14 cellular contexts compared by ENCODE assay signal in genomic region chr3:4426261-4426781, GRCh38. TPM values are rescaled to one million over a fixed set of nuclear protein-coding genes. Genes with fewer than 3 reads are reported as not detected.
DNase-seq lines count a peak whose midpoint lies in the region; ATAC-seq lines count a peak whose summit lies in the region.
"Had no signal": no experiment of that assay in that cellular context is flagged by ENCODE, and none has a peak within 500 bp of the region (broad histone marks: within the 10 kb centered on the region; RNA-seq: fewer than 3 reads in every experiment).

No MANE protein-coding gene starts in this region.

- no peaks in the 10 kb centered on the region for H3K27me3 Mint-ChIP-seq in activated T-cell treated with anti-CD3 and anti-CD28 coated beads, Interleukin-2, amount 50 U/mL, for 72 hours (ENCODE audit: low read depth)

- H3K4me3 Mint-ChIP-seq in activated T-cell treated with anti-CD3 and anti-CD28 coated beads, Interleukin-2, amount 50 U/mL, for 72 hours: peak overlapping the region in 1 of 2 donors; percentile 59
- H3K4me3 Mint-ChIP-seq in stimulated activated effector memory CD8-positive, alpha-beta T cell treated with anti-CD3 and anti-CD28 coated beads, Interleukin-12 subunit alpha, Interleukin-12 subunit beta, amount 100 ng/mL, for 72 hours: no peak overlapping the region

- H3K27ac ChIP-seq in SJCRH30: peak overlapping the region; percentile 1; the same call in 1 of the 2 replicates
- H3K27ac ChIP-seq: colonic mucosa, gastroesophageal sphincter had no signal

- H3K27ac Mint-ChIP-seq in activated T-cell treated with anti-CD3 and anti-CD28 coated beads, Interleukin-2, amount 50 U/mL, for 72 hours: peak overlapping the region; percentile 55
- peak overlapping the region; percentile 83 for H3K27ac Mint-ChIP-seq in stimulated activated effector memory CD8-positive, alpha-beta T cell treated with anti-CD3 and anti-CD28 coated beads, Interleukin-12 subunit alpha, Interleukin-12 subunit beta, amount 100 ng/mL, for 72 hours

- peaks cover 9 to 11% of the 10 kb centered on the region in 2 donors for H3K36me3 Mint-ChIP-seq in activated T-cell treated with anti-CD3 and anti-CD28 coated beads, Interleukin-2, amount 50 U/mL, for 72 hours (ENCODE audit: insufficient read depth in 2 of 2)
- H3K36me3 Mint-ChIP-seq in stimulated activated effector memory CD8-positive, alpha-beta T cell treated with anti-CD3 and anti-CD28 coated beads, Interleukin-12 subunit alpha, Interleukin-12 subunit beta, amount 100 ng/mL, for 72 hours: no peaks in the 10 kb centered on the region

- peaks cover 48% of the 10 kb centered on the region for H3K4me1 Mint-ChIP-seq in activated T-cell treated with anti-CD3 and anti-CD28 coated beads, Interleukin-2, amount 50 U/mL, for 72 hours (ENCODE audit: low read depth)
- peaks cover 38% of the 10 kb centered on the region for H3K4me1 Mint-ChIP-seq in stimulated activated effector memory CD8-positive, alpha-beta T cell treated with anti-CD3 and anti-CD28 coated beads, Interleukin-12 subunit alpha, Interleukin-12 subunit beta, amount 100 ng/mL, for 72 hours

- ATAC-seq in activated T-cell treated with anti-CD3 and anti-CD28 coated beads, Interleukin-2, amount 50 U/mL, for 72 hours (replicated peaks in 1 of 2): no peak
- no peak for ATAC-seq in stimulated activated effector memory CD8-positive, alpha-beta T cell treated with anti-CD3 and anti-CD28 coated beads, Interleukin-12 subunit alpha, Interleukin-12 subunit beta, amount 100 ng/mL, for 72 hours
- ATAC-seq: gastroesophageal sphincter, left lobe of liver had no signal

- H3K27me3 ChIP-seq in SJCRH30: no peaks in the 10 kb centered on the region
- H3K27me3 ChIP-seq: colonic mucosa, gastroesophageal sphincter, MG63 had no signal

- H3K9me3 ChIP-seq in SJCRH30 (replicated peaks): no peaks in the 10 kb centered on the region
- H3K9me3 ChIP-seq: colonic mucosa, gastroesophageal sphincter, MG63, thoracic aorta had no signal

- H3K4me1 ChIP-seq in SJCRH30: peaks cover 11% of the 10 kb centered on the region
- H3K4me1 ChIP-seq: colonic mucosa had no signal

- no peak overlapping the region for H3K4me3 ChIP-seq in SJCRH30
- H3K4me3 ChIP-seq: colonic mucosa, gastroesophageal sphincter, MG63, thoracic aorta had no signal

- no peak for DNase-seq in activated T-cell treated with anti-CD3 and anti-CD28 coated beads, Interleukin-2, amount 50 U/mL, for 72 hours
- no peak for DNase-seq in activated T-cell treated with anti-CD3 and anti-CD28 coated beads for 4 hours
- DNase-seq in SJCRH30: no peak
- DNase-seq in fibroblast of gingiva (ENCODE audit: low read depth): peak; percentile 40
- DNase-seq in stimulated activated effector memory CD8-positive, alpha-beta T cell treated with anti-CD3 and anti-CD28 coated beads, Interleukin-12 subunit alpha, Interleukin-12 subunit beta, amount 100 ng/mL, for 72 hours (ENCODE audit: low spot score in 2 of 2): no peak
- DNase-seq in NCI-H2171 (lab: John Stamatoyannopoulos, UW): no peak
- DNase-seq in NCI-H1417 treated with DMSO at 0.1 percent for 48 hours (lab: John Stamatoyannopoulos, UW): no peak
- DNase-seq in glomerular visceral epithelial cell (ENCODE audit: extremely low spot score): no peak
- DNase-seq: colonic mucosa, MG63, RPMI8226 had no signal

- H3K9me3 Mint-ChIP-seq in activated T-cell treated with anti-CD3 and anti-CD28 coated beads, Interleukin-2, amount 50 U/mL, for 72 hours: peaks cover 5 to 6% of the 10 kb centered on the region in 2 donors
- H3K9me3 Mint-ChIP-seq in stimulated activated effector memory CD8-positive, alpha-beta T cell treated with anti-CD3 and anti-CD28 coated beads, Interleukin-12 subunit alpha, Interleukin-12 subunit beta, amount 100 ng/mL, for 72 hours: no peaks in the 10 kb centered on the region

- H3K36me3 ChIP-seq in SJCRH30: no peaks in the 10 kb centered on the region
- H3K36me3 ChIP-seq: colonic mucosa, gastroesophageal sphincter, MG63, thoracic aorta had no signal

RNA-seq across cellular contexts. Expression of gene SUMF1, which starts 40.7 kb away (rescaled TPM):
- total RNA-seq in activated T-cell treated with anti-CD3 and anti-CD28 coated beads, Interleukin-2, amount 50 U/mL, for 72 hours: 1 to 10 TPM; 5.0 to 7.2 TPM
- 11.6 and 12.2 TPM in 2 replicates for total RNA-seq in SJCRH30 (2014; rRNA removed; shearing (Covaris generic))
